In the genomic region with DNA sequence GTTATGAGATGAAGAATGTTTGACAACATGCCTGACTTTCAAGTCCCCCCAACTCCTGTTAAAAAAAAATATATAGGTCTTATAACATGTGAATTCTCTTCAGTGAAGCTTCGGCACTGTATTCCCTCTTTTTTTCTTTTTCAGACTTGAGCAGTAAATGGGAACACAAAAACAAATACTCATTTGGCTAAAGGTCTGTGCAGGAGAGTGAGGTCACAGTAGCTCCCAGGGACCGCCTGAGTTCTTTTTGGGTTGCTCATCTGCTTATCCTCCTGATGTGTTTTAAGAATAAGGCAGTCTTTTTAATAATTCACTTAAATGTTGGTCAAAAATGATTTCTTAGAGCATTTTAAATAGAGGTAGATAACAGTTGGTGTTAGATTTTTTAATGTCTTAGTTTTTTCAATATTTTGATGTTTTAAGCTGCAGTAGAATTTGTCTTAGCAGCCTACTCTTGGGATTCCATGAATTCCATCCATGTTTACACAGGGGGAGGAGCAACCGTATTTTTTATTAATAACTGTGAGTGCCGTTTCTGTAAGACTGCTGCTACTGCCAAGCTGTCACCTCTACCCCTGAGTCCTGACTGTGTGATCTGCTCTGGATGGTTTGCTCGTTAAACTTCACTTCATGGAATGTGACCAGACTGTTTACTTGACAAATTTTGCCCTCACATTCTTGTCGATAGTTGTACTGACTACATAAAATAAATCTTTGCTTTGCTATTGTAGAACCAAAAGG, we compare ENCODE assay signal across 8 cellular contexts. TPM values are rescaled to one million over a fixed set of nuclear protein-coding genes. Genes with fewer than 3 reads are reported as not detected.
A peak's percentile ranks its signal among the peaks of the same experiment; 100 is the strongest.
DNase-seq lines count a peak whose midpoint lies in the region; ATAC-seq and TF ChIP-seq lines count a peak whose summit lies in the region.

No MANE protein-coding gene starts in this region.

- no peak overlapping the region for H3K4me3 ChIP-seq in cardiac fibroblast (replicated peaks in 1 of 2; ENCODE audit: low read depth in 2 of 2, low read length in 2 of 2)
- H3K4me3 ChIP-seq in lower lobe of right lung: peak overlapping the region; percentile 7

- H3K4me3 Mint-ChIP-seq in activated CD8-positive, alpha-beta T cell treated with anti-CD3 and anti-CD28 coated beads for 36 hours: no peak overlapping the region
- H3K4me3 Mint-ChIP-seq in activated CD8-positive, alpha-beta T cell treated with anti-CD3 and anti-CD28 coated beads, Interleukin-2, amount 10 ng/mL, durations not matched to agents 7 days and 5 days: no peak overlapping the region
- H3K4me3 Mint-ChIP-seq in type B pancreatic cell: peak overlapping the region; percentile 65

- peaks cover 60% of the 10 kb centered on the region for H3K36me3 ChIP-seq in lower lobe of right lung

- H3K4me1 Mint-ChIP-seq in activated CD8-positive, alpha-beta T cell treated with anti-CD3 and anti-CD28 coated beads for 36 hours (ENCODE audit: low read depth): peaks cover 66% of the 10 kb centered on the region
- peaks cover 46% of the 10 kb centered on the region for H3K4me1 Mint-ChIP-seq in activated CD8-positive, alpha-beta T cell treated with anti-CD3 and anti-CD28 coated beads, Interleukin-2, amount 10 ng/mL, durations not matched to agents 7 days and 5 days (ENCODE audit: low read depth)
- peaks cover 64% of the 10 kb centered on the region for H3K4me1 Mint-ChIP-seq in type B pancreatic cell (ENCODE audit: unreplicated experiment)

- no peaks in the 10 kb centered on the region for H3K27me3 ChIP-seq in lower lobe of right lung (ENCODE audit: low read depth)

- intact Hi-C loops in activated CD8-positive, alpha-beta T cell treated with anti-CD3 and anti-CD28 coated beads for 36 hours (cut with micrococcal nuclease): no loop called here
- intact Hi-C loops in lower lobe of right lung (cut with DNase I): no loop called here

- POLR2A ChIA-PET in activated CD8-positive, alpha-beta T cell treated with anti-CD3 and anti-CD28 coated beads for 36 hours (lab: Charles Lee): interaction anchor here (1.4 kb wide), 1 partner anchor 8 kb away, joined by 4 read pairs; no protein-coding TSS in a partner anchor
- POLR2A ChIA-PET in activated CD8-positive, alpha-beta T cell treated with anti-CD3 and anti-CD28 coated beads, Interleukin-2, amount 10 ng/mL, durations not matched to agents 7 days and 5 days (lab: Charles Lee): no interaction called here

- H3K36me3 Mint-ChIP-seq in activated CD8-positive, alpha-beta T cell treated with anti-CD3 and anti-CD28 coated beads for 36 hours (ENCODE audit: low read depth): peaks cover 63% of the 10 kb centered on the region
- peaks cover 71% of the 10 kb centered on the region for H3K36me3 Mint-ChIP-seq in activated CD8-positive, alpha-beta T cell treated with anti-CD3 and anti-CD28 coated beads, Interleukin-2, amount 10 ng/mL, durations not matched to agents 7 days and 5 days (ENCODE audit: low read depth)
- H3K36me3 Mint-ChIP-seq in type B pancreatic cell: peaks cover 36% of the 10 kb centered on the region

- peaks cover 82% of the 10 kb centered on the region for H3K4me1 ChIP-seq in lower lobe of right lung

- ATAC-seq in activated CD8-positive, alpha-beta T cell treated with anti-CD3 and anti-CD28 coated beads for 36 hours: no peak
- no peak for ATAC-seq in activated CD8-positive, alpha-beta T cell treated with anti-CD3 and anti-CD28 coated beads, Interleukin-2, amount 10 ng/mL, durations not matched to agents 7 days and 5 days
- ATAC-seq in lower lobe of right lung (peak; percentile 77 to 80), GM21825 (IDR thresholded peaks at IDR 0.05; ENCODE audit: unreplicated experiment) (no peak), HG03196 (IDR thresholded peaks at IDR 0.05; ENCODE audit: unreplicated experiment) (no peak)
- ATAC-seq in stimulated activated naive CD8-positive, alpha-beta T cell treated with anti-CD3 and anti-CD28 coated beads, Interleukin-15, Interleukin-2, amounts not matched to agents 100 U/mL and 50 U/mL, for 24 hours: no peak

- no peaks in the 10 kb centered on the region for H3K9me3 ChIP-seq in lower lobe of right lung

- H3K27ac ChIP-seq in lower lobe of right lung: peak overlapping the region; percentile 57

- no peaks in the 10 kb centered on the region for H3K27me3 Mint-ChIP-seq in activated CD8-positive, alpha-beta T cell treated with anti-CD3 and anti-CD28 coated beads for 36 hours
- no peaks in the 10 kb centered on the region for H3K27me3 Mint-ChIP-seq in activated CD8-positive, alpha-beta T cell treated with anti-CD3 and anti-CD28 coated beads, Interleukin-2, amount 10 ng/mL, durations not matched to agents 7 days and 5 days (ENCODE audit: low read depth)
- no peaks in the 10 kb centered on the region for H3K27me3 Mint-ChIP-seq in type B pancreatic cell

- H3K27ac Mint-ChIP-seq in activated CD8-positive, alpha-beta T cell treated with anti-CD3 and anti-CD28 coated beads for 36 hours: peak overlapping the region; percentile 75
- H3K27ac Mint-ChIP-seq in activated CD8-positive, alpha-beta T cell treated with anti-CD3 and anti-CD28 coated beads, Interleukin-2, amount 10 ng/mL, durations not matched to agents 7 days and 5 days: no peak overlapping the region
- H3K27ac Mint-ChIP-seq in type B pancreatic cell: peak overlapping the region; percentile 79

- no peak for DNase-seq in activated CD8-positive, alpha-beta T cell treated with anti-CD3 and anti-CD28 coated beads for 36 hours
- no peak for DNase-seq in activated CD8-positive, alpha-beta T cell treated with anti-CD3 and anti-CD28 coated beads, Interleukin-2, amount 10 ng/mL, durations not matched to agents 7 days and 5 days
- peak; percentile 59 to 89 for DNase-seq in cardiac fibroblast (ENCODE audit: low read depth in 2 of 2)
- no peak for DNase-seq in lower lobe of right lung
- DNase-seq in type B pancreatic cell (ENCODE audit: extremely low spot score, unreplicated experiment): no peak
- DNase-seq in stimulated activated naive CD8-positive, alpha-beta T cell treated with anti-CD3 and anti-CD28 coated beads, Interleukin-15, Interleukin-2, amounts not matched to agents 100 U/mL and 50 U/mL, for 24 hours: no peak

- no peaks in the 10 kb centered on the region for H3K9me3 Mint-ChIP-seq in activated CD8-positive, alpha-beta T cell treated with anti-CD3 and anti-CD28 coated beads for 36 hours
- H3K9me3 Mint-ChIP-seq in activated CD8-positive, alpha-beta T cell treated with anti-CD3 and anti-CD28 coated beads, Interleukin-2, amount 10 ng/mL, durations not matched to agents 7 days and 5 days (ENCODE audit: insufficient read depth): no peaks in the 10 kb centered on the region
- H3K9me3 Mint-ChIP-seq in type B pancreatic cell: no peaks in the 10 kb centered on the region

- CTCF ChIA-PET in activated CD8-positive, alpha-beta T cell treated with anti-CD3 and anti-CD28 coated beads for 36 hours (lab: Charles Lee): interaction anchor here (1.3 kb wide), 1 partner anchor 106 kb away, joined by 3 read pairs; no protein-coding TSS in a partner anchor
- CTCF ChIA-PET in activated CD8-positive, alpha-beta T cell treated with anti-CD3 and anti-CD28 coated beads, Interleukin-2, amount 10 ng/mL, durations not matched to agents 7 days and 5 days (lab: Charles Lee): no interaction called here

- no peak for TF ChIP-seq CTCF in activated CD8-positive, alpha-beta T cell treated with anti-CD3 and anti-CD28 coated beads for 36 hours (IDR thresholded peaks at IDR 0.05)
- TF ChIP-seq CTCF in cardiac fibroblast (IDR thresholded peaks at IDR 0.05; ENCODE audit: low read depth, low read length) (no peak), lower lobe of right lung (IDR thresholded peaks at IDR 0.05) (no peak), type B pancreatic cell (conservative IDR thresholded peaks at IDR 0.05) (no peak)

RNA-seq across cellular contexts. Expression of a gene that starts 14.9 kb away (rescaled TPM):
- 100 to 1,000 TPM; 242 to 254 TPM for total RNA-seq in activated CD8-positive, alpha-beta T cell treated with anti-CD3 and anti-CD28 coated beads for 36 hours
- 100 to 1,000 TPM; 283 to 291 TPM for total RNA-seq in activated CD8-positive, alpha-beta T cell treated with anti-CD3 and anti-CD28 coated beads, Interleukin-2, amount 10 ng/mL, durations not matched to agents 7 days and 5 days
- 152 TPM for total RNA-seq in lower lobe of right lung
- 197 and 317 TPM in 2 replicates for total RNA-seq in type B pancreatic cell (ENCODE audit: low replicate concordance)

RNA-seq across cellular contexts. Expression of a gene that starts 42.8 kb away (rescaled TPM):
- 1 to 10 TPM in 1 of 2 experiments, under 1 TPM in 1; 0.74 to 1.1 TPM for total RNA-seq in activated CD8-positive, alpha-beta T cell treated with anti-CD3 and anti-CD28 coated beads for 36 hours
- total RNA-seq in activated CD8-positive, alpha-beta T cell treated with anti-CD3 and anti-CD28 coated beads, Interleukin-2, amount 10 ng/mL, durations not matched to agents 7 days and 5 days: 1 to 10 TPM; 2.3 to 2.7 TPM
- 52.2 TPM for total RNA-seq in lower lobe of right lung
- 0.31 TPM in 2 replicates for total RNA-seq in type B pancreatic cell (ENCODE audit: low replicate concordance)

RNA-seq across cellular contexts. Expression of a gene that starts 46.6 kb away (rescaled TPM):
- 1 to 10 TPM; 8.0 to 8.6 TPM for total RNA-seq in activated CD8-positive, alpha-beta T cell treated with anti-CD3 and anti-CD28 coated beads for 36 hours
- 10 to 100 TPM; 26.8 to 28.1 TPM for total RNA-seq in activated CD8-positive, alpha-beta T cell treated with anti-CD3 and anti-CD28 coated beads, Interleukin-2, amount 10 ng/mL, durations not matched to agents 7 days and 5 days
- total RNA-seq in lower lobe of right lung (60.1 TPM), type B pancreatic cell (ENCODE audit: low replicate concordance) (15.5 and 24.7 TPM in 2 replicates)

RNA-seq across cellular contexts. Expression of a gene that starts 54.3 kb away (rescaled TPM):
- 10 to 100 TPM; 21.6 to 24.0 TPM for total RNA-seq in activated CD8-positive, alpha-beta T cell treated with anti-CD3 and anti-CD28 coated beads for 36 hours
- total RNA-seq in activated CD8-positive, alpha-beta T cell treated with anti-CD3 and anti-CD28 coated beads, Interleukin-2, amount 10 ng/mL, durations not matched to agents 7 days and 5 days: 10 to 100 TPM; 28.7 to 36.2 TPM
- total RNA-seq in lower lobe of right lung (21.6 TPM), type B pancreatic cell (ENCODE audit: low replicate concordance) (19.9 and 25.4 TPM in 2 replicates)

Comparison
In these comparisons a context has a peak if more than half of its experiments do, and no peak if none do; other contexts are left out.
1. ATAC-seq: peak in lower lobe of right lung (2 of 2); none in activated CD8-positive, alpha-beta T cell treated with anti-CD3 and anti-CD28 coated beads for 36 hours (single experiment), activated CD8-positive, alpha-beta T cell treated with anti-CD3 and anti-CD28 coated beads, Interleukin-2, amount 10 ng/mL, durations not matched to agents 7 days and 5 days (single experiment), GM21825 (single experiment), HG03196 (single experiment) and stimulated activated naive CD8-positive, alpha-beta T cell treated with anti-CD3 and anti-CD28 coated beads, Interleukin-15, Interleukin-2, amounts not matched to agents 100 U/mL and 50 U/mL, for 24 hours (single experiment).
2. DNase-seq: peak in cardiac fibroblast (2 of 2); none in activated CD8-positive, alpha-beta T cell treated with anti-CD3 and anti-CD28 coated beads for 36 hours (single experiment), activated CD8-positive, alpha-beta T cell treated with anti-CD3 and anti-CD28 coated beads, Interleukin-2, amount 10 ng/mL, durations not matched to agents 7 days and 5 days (single experiment), lower lobe of right lung (single experiment), type B pancreatic cell (single experiment) and stimulated activated naive CD8-positive, alpha-beta T cell treated with anti-CD3 and anti-CD28 coated beads, Interleukin-15, Interleukin-2, amounts not matched to agents 100 U/mL and 50 U/mL, for 24 hours (single experiment).
3. RNA of a gene that starts 42.8 kb away (total RNA-seq): 52.2 TPM in lower lobe of right lung (single experiment); 2.3 to 2.7 TPM in activated CD8-positive, alpha-beta T cell treated with anti-CD3 and anti-CD28 coated beads, Interleukin-2, amount 10 ng/mL, durations not matched to agents 7 days and 5 days, 0.74 to 1.1 TPM in activated CD8-positive, alpha-beta T cell treated with anti-CD3 and anti-CD28 coated beads for 36 hours and 0.31 TPM in type B pancreatic cell; every median in the first group is over 10 times any median in the second.